In the genomic region with DNA sequence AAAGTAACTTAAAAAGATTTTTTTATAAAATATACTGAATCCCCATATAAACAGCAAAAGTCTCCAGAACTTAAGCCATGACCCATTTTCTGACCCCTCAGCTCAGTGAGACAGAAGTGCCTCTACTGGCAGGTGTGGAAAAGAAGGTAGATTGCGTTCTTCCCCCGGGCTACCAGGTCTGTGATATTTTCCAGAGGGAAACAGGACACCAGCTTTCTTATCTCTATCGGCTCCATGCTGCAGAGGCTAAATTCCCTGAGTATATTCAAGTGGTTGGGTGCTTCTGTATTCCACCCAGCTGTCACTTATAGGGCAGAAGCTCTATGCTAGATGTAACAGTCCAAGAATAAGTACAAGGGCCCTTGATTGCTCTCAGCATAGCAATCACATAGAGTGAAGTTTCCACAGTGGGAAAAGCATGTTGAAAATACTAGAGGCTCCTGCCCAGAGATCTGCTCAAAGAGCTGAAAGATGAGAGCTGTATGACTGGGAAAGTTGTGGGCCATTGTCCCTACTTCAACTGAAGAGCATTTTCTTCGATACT, we compare ENCODE assay signal across 2 cellular contexts.
TF ChIP-seq lines count a peak whose summit lies in the region.

No MANE protein-coding gene starts in this region.

TF ChIP-seq in SK-N-SH treated with all-trans-retinoic acid at 6 μM for 48 hours, 23 proteins besides CTCF, POLR2A, EP300 and RAD21 (continued from another document):
- TF ChIP-seq, protein P1, sequence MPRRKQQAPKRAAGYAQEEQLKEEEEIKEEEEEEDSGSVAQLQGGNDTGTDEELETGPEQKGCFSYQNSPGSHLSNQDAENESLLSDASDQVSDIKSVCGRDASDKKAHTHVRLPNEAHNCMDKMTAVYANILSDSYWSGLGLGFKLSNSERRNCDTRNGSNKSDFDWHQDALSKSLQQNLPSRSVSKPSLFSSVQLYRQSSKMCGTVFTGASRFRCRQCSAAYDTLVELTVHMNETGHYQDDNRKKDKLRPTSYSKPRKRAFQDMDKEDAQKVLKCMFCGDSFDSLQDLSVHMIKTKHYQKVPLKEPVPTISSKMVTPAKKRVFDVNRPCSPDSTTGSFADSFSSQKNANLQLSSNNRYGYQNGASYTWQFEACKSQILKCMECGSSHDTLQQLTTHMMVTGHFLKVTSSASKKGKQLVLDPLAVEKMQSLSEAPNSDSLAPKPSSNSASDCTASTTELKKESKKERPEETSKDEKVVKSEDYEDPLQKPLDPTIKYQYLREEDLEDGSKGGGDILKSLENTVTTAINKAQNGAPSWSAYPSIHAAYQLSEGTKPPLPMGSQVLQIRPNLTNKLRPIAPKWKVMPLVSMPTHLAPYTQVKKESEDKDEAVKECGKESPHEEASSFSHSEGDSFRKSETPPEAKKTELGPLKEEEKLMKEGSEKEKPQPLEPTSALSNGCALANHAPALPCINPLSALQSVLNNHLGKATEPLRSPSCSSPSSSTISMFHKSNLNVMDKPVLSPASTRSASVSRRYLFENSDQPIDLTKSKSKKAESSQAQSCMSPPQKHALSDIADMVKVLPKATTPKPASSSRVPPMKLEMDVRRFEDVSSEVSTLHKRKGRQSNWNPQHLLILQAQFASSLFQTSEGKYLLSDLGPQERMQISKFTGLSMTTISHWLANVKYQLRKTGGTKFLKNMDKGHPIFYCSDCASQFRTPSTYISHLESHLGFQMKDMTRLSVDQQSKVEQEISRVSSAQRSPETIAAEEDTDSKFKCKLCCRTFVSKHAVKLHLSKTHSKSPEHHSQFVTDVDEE (CRISPR knock-in tag; IDR thresholded peaks at IDR 0.05), result no peak
- TF ChIP-seq BACH2 (CRISPR knock-in tag; IDR thresholded peaks at IDR 0.05; ENCODE audit: borderline replicate concordance) (no peak), ZFP30 (CRISPR knock-in tag; IDR thresholded peaks at IDR 0.05) (no peak), OSR1 (CRISPR knock-in tag; IDR thresholded peaks at IDR 0.05) (no peak), PPARA (CRISPR knock-in tag; IDR thresholded peaks at IDR 0.05; ENCODE audit: borderline replicate concordance) (no peak), ZNF8 (CRISPR knock-in tag; IDR thresholded peaks at IDR 0.05) (no peak), GLIS3 (CRISPR knock-in tag; IDR thresholded peaks at IDR 0.05) (no peak), SNAI2 (CRISPR knock-in tag; IDR thresholded peaks at IDR 0.05) (no peak), ZC3H10 (CRISPR knock-in tag; IDR thresholded peaks at IDR 0.05) (no peak)
- TF ChIP-seq, protein P2, sequence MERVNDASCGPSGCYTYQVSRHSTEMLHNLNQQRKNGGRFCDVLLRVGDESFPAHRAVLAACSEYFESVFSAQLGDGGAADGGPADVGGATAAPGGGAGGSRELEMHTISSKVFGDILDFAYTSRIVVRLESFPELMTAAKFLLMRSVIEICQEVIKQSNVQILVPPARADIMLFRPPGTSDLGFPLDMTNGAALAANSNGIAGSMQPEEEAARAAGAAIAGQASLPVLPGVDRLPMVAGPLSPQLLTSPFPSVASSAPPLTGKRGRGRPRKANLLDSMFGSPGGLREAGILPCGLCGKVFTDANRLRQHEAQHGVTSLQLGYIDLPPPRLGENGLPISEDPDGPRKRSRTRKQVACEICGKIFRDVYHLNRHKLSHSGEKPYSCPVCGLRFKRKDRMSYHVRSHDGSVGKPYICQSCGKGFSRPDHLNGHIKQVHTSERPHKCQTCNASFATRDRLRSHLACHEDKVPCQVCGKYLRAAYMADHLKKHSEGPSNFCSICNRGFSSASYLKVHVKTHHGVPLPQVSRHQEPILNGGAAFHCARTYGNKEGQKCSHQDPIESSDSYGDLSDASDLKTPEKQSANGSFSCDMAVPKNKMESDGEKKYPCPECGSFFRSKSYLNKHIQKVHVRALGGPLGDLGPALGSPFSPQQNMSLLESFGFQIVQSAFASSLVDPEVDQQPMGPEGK (CRISPR knock-in tag; IDR thresholded peaks at IDR 0.05; ENCODE audit: borderline replicate concordance), result no peak
- TF ChIP-seq, protein P3, sequence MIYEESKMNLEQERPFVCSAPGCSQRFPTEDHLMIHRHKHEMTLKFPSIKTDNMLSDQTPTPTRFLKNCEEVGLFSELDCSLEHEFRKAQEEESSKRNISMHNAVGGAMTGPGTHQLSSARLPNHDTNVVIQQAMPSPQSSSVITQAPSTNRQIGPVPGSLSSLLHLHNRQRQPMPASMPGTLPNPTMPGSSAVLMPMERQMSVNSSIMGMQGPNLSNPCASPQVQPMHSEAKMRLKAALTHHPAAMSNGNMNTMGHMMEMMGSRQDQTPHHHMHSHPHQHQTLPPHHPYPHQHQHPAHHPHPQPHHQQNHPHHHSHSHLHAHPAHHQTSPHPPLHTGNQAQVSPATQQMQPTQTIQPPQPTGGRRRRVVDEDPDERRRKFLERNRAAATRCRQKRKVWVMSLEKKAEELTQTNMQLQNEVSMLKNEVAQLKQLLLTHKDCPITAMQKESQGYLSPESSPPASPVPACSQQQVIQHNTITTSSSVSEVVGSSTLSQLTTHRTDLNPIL (CRISPR knock-in tag; IDR thresholded peaks at IDR 0.05; ENCODE audit: low read depth), result no peak

TF ChIP-seq in GM23338, 12 proteins besides CTCF, POLR2A, EP300 and RAD21:
- TF ChIP-seq, protein P4, sequence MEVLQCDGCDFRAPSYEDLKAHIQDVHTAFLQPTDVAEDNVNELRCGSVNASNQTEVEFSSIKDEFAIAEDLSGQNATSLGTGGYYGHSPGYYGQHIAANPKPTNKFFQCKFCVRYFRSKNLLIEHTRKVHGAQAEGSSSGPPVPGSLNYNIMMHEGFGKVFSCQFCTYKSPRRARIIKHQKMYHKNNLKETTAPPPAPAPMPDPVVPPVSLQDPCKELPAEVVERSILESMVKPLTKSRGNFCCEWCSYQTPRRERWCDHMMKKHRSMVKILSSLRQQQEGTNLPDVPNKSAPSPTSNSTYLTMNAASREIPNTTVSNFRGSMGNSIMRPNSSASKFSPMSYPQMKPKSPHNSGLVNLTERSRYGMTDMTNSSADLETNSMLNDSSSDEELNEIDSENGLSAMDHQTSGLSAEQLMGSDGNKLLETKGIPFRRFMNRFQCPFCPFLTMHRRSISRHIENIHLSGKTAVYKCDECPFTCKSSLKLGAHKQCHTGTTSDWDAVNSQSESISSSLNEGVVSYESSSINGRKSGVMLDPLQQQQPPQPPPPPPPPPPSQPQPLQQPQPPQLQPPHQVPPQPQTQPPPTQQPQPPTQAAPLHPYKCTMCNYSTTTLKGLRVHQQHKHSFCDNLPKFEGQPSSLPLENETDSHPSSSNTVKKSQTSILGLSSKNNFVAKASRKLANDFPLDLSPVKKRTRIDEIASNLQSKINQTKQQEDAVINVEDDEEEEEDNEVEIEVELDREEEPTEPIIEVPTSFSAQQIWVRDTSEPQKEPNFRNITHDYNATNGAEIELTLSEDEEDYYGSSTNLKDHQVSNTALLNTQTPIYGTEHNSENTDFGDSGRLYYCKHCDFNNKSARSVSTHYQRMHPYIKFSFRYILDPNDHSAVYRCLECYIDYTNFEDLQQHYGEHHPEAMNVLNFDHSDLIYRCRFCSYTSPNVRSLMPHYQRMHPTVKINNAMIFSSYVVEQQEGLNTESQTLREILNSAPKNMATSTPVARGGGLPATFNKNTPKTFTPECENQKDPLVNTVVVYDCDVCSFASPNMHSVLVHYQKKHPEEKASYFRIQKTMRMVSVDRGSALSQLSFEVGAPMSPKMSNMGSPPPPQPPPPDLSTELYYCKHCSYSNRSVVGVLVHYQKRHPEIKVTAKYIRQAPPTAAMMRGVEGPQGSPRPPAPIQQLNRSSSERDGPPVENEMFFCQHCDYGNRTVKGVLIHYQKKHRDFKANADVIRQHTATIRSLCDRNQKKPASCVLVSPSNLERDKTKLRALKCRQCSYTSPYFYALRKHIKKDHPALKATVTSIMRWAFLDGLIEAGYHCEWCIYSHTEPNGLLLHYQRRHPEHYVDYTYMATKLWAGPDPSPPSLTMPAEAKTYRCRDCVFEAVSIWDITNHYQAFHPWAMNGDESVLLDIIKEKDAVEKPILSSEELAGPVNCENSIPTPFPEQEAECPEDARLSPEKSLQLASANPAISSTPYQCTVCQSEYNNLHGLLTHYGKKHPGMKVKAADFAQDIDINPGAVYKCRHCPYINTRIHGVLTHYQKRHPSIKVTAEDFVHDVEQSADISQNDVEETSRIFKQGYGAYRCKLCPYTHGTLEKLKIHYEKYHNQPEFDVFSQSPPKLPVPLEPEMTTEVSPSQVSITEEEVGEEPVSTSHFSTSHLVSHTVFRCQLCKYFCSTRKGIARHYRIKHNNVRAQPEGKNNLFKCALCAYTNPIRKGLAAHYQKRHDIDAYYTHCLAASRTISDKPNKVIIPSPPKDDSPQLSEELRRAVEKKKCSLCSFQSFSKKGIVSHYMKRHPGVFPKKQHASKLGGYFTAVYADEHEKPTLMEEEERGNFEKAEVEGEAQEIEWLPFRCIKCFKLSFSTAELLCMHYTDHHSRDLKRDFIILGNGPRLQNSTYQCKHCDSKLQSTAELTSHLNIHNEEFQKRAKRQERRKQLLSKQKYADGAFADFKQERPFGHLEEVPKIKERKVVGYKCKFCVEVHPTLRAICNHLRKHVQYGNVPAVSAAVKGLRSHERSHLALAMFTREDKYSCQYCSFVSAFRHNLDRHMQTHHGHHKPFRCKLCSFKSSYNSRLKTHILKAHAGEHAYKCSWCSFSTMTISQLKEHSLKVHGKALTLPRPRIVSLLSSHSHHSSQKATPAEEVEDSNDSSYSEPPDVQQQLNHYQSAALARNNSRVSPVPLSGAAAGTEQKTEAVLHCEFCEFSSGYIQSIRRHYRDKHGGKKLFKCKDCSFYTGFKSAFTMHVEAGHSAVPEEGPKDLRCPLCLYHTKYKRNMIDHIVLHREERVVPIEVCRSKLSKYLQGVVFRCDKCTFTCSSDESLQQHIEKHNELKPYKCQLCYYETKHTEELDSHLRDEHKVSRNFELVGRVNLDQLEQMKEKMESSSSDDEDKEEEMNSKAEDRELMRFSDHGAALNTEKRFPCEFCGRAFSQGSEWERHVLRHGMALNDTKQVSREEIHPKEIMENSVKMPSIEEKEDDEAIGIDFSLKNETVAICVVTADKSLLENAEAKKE (CRISPR knock-in tag; IDR thresholded peaks at IDR 0.05), result no peak
- TF ChIP-seq EZH2phosphoT487 (IDR thresholded peaks at IDR 0.05; ENCODE audit: unreplicated experiment), result no peak
- no peak for TF ChIP-seq ZNF331 (CRISPR knock-in tag; IDR thresholded peaks at IDR 0.05; ENCODE audit: low read depth)
- TF ChIP-seq, protein P5, sequence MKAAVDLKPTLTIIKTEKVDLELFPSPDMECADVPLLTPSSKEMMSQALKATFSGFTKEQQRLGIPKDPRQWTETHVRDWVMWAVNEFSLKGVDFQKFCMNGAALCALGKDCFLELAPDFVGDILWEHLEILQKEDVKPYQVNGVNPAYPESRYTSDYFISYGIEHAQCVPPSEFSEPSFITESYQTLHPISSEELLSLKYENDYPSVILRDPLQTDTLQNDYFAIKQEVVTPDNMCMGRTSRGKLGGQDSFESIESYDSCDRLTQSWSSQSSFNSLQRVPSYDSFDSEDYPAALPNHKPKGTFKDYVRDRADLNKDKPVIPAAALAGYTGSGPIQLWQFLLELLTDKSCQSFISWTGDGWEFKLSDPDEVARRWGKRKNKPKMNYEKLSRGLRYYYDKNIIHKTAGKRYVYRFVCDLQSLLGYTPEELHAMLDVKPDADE (IDR thresholded peaks at IDR 0.05), result no peak
- TF ChIP-seq STAT1 (IDR thresholded peaks at IDR 0.05; ENCODE audit: unreplicated experiment), result no peak
- no peak for TF ChIP-seq NANOG (IDR thresholded peaks at IDR 0.05; ENCODE audit: borderline replicate concordance)
- no peak for TF ChIP-seq JUNB (IDR thresholded peaks at IDR 0.05; ENCODE audit: unreplicated experiment)
